In the genomic region with DNA sequence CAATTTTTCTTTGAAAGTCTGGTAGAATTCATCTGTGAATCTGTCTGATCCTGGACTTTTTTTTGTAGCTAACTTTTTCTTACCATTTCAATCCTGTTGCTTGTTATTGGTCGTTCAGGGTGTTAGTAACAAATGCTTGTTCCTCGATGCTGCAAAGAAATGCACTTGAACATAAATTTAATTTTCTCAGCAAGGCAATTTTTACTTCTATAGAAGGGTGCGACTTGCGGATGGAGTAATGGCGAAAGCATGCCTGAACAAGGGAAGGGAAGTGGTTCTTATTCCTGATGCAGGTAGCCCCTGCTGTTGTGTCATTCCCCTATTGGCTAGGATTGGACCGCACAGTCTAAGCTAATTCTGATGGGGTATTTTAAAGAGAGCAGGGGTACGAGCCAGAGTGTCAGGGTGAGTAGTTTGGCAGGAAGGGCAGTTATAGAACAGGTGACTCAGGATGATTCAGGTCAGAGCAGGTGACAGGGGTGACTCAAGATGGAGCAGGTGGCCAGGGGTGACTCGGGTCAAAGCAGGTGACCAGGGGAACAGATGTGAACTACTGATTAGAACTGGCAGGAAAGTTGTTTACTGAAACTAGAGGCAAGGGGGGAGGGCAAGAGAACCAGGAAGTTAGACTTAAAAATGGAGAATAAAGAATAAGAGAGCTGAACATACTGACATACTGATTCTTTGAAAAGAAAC, we compare ENCODE assay signal across 1 cellular context.
TF ChIP-seq lines count a peak whose summit lies in the region.

No MANE protein-coding gene starts in this region.

TF ChIP-seq in HCT116, 20 proteins besides CTCF, POLR2A, EP300 and RAD21 (continued from another document):
- TF ChIP-seq, protein P1, sequence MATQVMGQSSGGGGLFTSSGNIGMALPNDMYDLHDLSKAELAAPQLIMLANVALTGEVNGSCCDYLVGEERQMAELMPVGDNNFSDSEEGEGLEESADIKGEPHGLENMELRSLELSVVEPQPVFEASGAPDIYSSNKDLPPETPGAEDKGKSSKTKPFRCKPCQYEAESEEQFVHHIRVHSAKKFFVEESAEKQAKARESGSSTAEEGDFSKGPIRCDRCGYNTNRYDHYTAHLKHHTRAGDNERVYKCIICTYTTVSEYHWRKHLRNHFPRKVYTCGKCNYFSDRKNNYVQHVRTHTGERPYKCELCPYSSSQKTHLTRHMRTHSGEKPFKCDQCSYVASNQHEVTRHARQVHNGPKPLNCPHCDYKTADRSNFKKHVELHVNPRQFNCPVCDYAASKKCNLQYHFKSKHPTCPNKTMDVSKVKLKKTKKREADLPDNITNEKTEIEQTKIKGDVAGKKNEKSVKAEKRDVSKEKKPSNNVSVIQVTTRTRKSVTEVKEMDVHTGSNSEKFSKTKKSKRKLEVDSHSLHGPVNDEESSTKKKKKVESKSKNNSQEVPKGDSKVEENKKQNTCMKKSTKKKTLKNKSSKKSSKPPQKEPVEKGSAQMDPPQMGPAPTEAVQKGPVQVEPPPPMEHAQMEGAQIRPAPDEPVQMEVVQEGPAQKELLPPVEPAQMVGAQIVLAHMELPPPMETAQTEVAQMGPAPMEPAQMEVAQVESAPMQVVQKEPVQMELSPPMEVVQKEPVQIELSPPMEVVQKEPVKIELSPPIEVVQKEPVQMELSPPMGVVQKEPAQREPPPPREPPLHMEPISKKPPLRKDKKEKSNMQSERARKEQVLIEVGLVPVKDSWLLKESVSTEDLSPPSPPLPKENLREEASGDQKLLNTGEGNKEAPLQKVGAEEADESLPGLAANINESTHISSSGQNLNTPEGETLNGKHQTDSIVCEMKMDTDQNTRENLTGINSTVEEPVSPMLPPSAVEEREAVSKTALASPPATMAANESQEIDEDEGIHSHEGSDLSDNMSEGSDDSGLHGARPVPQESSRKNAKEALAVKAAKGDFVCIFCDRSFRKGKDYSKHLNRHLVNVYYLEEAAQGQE (IDR thresholded peaks at IDR 0.05; ENCODE audit: low read depth) = no peak
- TF ChIP-seq, protein P2, sequence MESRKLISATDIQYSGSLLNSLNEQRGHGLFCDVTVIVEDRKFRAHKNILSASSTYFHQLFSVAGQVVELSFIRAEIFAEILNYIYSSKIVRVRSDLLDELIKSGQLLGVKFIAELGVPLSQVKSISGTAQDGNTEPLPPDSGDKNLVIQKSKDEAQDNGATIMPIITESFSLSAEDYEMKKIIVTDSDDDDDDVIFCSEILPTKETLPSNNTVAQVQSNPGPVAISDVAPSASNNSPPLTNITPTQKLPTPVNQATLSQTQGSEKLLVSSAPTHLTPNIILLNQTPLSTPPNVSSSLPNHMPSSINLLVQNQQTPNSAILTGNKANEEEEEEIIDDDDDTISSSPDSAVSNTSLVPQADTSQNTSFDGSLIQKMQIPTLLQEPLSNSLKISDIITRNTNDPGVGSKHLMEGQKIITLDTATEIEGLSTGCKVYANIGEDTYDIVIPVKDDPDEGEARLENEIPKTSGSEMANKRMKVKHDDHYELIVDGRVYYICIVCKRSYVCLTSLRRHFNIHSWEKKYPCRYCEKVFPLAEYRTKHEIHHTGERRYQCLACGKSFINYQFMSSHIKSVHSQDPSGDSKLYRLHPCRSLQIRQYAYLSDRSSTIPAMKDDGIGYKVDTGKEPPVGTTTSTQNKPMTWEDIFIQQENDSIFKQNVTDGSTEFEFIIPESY (IDR thresholded peaks at IDR 0.05; ENCODE audit: extremely low read depth, insufficient replicate concordance, low read length) = no peak
- TF ChIP-seq SRF (IDR thresholded peaks at IDR 0.05; ENCODE audit: low read depth) (no peak), ZNF274 (IDR thresholded peaks at IDR 0.05; ENCODE audit: low read depth, low read length) (no peak), SIN3A (IDR thresholded peaks at IDR 0.05; ENCODE audit: low read depth) (no peak), JUND (IDR thresholded peaks at IDR 0.05) (0 out of 2 replicates have a peak, but pooled peaks have one; percentile 18)
